12 cellular contexts compared by ENCODE assay signal in the genomic region with DNA sequence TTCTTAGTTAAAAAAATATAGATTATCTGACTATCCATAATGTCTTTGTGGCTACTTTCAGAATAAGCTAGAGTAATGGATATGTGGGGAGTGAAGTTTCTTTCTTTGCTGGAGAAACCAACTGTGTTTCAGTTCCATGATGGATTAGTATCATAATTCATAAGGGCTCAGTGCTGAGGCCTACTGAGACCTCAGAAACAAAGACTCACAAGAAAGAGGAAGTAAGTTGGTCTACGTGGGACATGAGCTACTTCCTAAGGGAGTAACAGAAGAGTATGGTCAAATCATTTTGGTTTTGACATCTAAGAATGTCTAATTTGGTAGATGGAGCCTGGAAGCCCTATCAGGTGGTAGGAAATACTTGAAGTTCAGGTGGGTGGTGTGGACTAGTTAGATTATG.
DNase-seq lines count a peak whose midpoint lies in the region; ATAC-seq lines count a peak whose summit lies in the region.
"Had no signal": no experiment of that assay in that cellular context is flagged by ENCODE, and none has a peak within 500 bp of the region (broad histone marks: within the 10 kb centered on the region; RNA-seq: fewer than 3 reads in every experiment).

No MANE protein-coding gene starts in this region.

- peaks cover 8% of the 10 kb centered on the region for H3K4me1 Mint-ChIP-seq in memory B cell

- no peaks in the 10 kb centered on the region for H3K27me3 Mint-ChIP-seq in memory B cell

- peak; percentile 90 for ATAC-seq in GM21825 (IDR thresholded peaks at IDR 0.05; ENCODE audit: unreplicated experiment)
- peak; percentile 96 for ATAC-seq in HG03378 (IDR thresholded peaks at IDR 0.05; ENCODE audit: unreplicated experiment)
- peak; percentile 83 for ATAC-seq in memory B cell (ENCODE audit: low read depth)

- peak overlapping the region; percentile 4 for H3K27ac Mint-ChIP-seq in memory B cell
- H3K27ac Mint-ChIP-seq: activated T-helper 2 cell treated with anti-CD3 and anti-CD28 coated beads, Interferon-gamma antibody, Interleukin-2, Interleukin-4, amounts not matched to agents 10 μg/mL and 5 μg/mL and 100 μg/mL, durations not matched to agents 14 hours and 24 hours and 36 hours had no signal

- no peaks in the 10 kb centered on the region for H3K9me3 Mint-ChIP-seq in memory B cell
- H3K9me3 Mint-ChIP-seq: activated T-helper 2 cell treated with anti-CD3 and anti-CD28 coated beads, Interferon-gamma antibody, Interleukin-2, Interleukin-4, amounts not matched to agents 10 μg/mL and 5 μg/mL and 100 μg/mL, durations not matched to agents 14 hours and 24 hours and 36 hours had no signal

- DNase-seq in SIG-M5 treated with dmso at 0.1 percent for 504 hours (lab: John Stamatoyannopoulos, UW; ENCODE audit: unreplicated experiment) (peak; percentile 68), SIG-M5 (lab: John Stamatoyannopoulos, UW) (no peak), memory B cell (ENCODE audit: low spot score in 2 of 2) (no peak), iPS-NIHi11 (ENCODE audit: low spot score) (no peak), AG08395 (ENCODE audit: low spot score) (no peak), SW 1271 (lab: John Stamatoyannopoulos, UW) (no peak)
- DNase-seq: NCI-H446 treated with DMSO at 0.1 percent for 48 hours; stimulated activated naive CD4-positive, alpha-beta T cell; T-helper 9 cell had no signal

- H3K36me3 Mint-ChIP-seq in memory B cell: no peaks in the 10 kb centered on the region

- H3K4me3 Mint-ChIP-seq in memory B cell: peak overlapping the region; percentile 11
